Comparison of ENCODE assay signal across 9 cellular contexts in the genomic region with DNA sequence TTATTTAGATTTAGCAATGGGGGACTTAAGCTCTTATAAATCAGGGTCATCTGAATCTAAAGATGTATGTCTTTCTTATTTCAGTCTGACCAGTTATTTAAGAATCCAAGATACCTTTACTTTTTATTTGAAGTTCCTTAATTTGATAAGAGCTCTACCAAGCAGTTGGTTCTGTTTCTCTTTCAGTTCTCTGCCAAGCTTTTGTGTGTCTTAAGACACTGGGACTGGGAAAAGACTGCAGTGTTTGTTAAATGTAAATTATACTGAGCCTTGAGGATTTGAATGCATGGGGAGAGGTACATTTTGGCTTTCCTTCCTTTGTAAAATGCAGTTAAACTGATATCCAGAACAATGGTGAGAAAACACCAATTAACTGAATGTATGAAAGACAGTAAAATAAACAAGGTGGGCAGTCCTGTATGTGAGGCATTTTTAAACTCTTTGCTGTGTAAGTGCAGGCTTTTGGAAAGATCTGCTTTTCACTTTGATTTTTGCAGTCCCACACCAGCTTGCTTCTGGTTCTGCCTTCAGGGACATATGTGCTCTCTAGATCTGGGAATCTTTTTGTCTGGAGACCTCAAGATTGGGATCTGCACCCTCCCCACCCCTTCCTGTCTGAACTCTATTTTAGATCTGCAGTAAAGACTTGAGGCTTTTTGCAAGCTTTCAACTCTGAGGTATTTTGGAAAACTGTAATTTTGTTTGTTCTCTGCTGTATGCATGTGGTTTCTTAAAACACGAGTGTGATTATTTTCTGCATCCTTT.
A peak's percentile ranks its signal among the peaks of the same experiment; 100 is the strongest.
DNase-seq lines count a peak whose midpoint lies in the region; ATAC-seq and TF ChIP-seq lines count a peak whose summit lies in the region.
"Had no signal": no experiment of that assay in that cellular context is flagged by ENCODE, and none has a peak within 500 bp of the region (broad histone marks: within the 10 kb centered on the region; RNA-seq: fewer than 3 reads in every experiment).

No MANE protein-coding gene starts in this region.

- no peak for TF ChIP-seq EP300 in esophagus muscularis mucosa (IDR thresholded peaks at IDR 0.05)

- peaks cover 9% of the 10 kb centered on the region; the same call in 1 of the 2 replicates for H3K4me1 ChIP-seq in MM.1S (ENCODE audit: low read length)
- peaks cover 33 to 71% (median 63%) of the 10 kb centered on the region in 4 donors for H3K4me1 ChIP-seq in esophagus muscularis mucosa
- H3K4me1 ChIP-seq in rectal smooth muscle tissue (ENCODE audit: control insufficient read depth, insufficient read depth, low read length): peaks cover 25% of the 10 kb centered on the region

- no peaks in the 10 kb centered on the region for H3K36me3 Mint-ChIP-seq in activated CD8-positive, alpha-beta T cell treated with anti-CD3 and anti-CD28 coated beads, Interleukin-2, amount 10 ng/mL, durations not matched to agents 7 days and 5 days (ENCODE audit: low read depth)
- peaks cover 2% of the 10 kb centered on the region for H3K36me3 Mint-ChIP-seq in activated CD8-positive, alpha-beta T cell treated with anti-CD3 and anti-CD28 coated beads for 36 hours (ENCODE audit: low read depth)

- H3K9me3 Mint-ChIP-seq in activated CD8-positive, alpha-beta T cell treated with anti-CD3 and anti-CD28 coated beads, Interleukin-2, amount 10 ng/mL, durations not matched to agents 7 days and 5 days (ENCODE audit: insufficient read depth): no peaks in the 10 kb centered on the region
- H3K9me3 Mint-ChIP-seq in activated CD8-positive, alpha-beta T cell treated with anti-CD3 and anti-CD28 coated beads for 36 hours: no peaks in the 10 kb centered on the region

- POLR2A ChIA-PET in activated CD8-positive, alpha-beta T cell treated with anti-CD3 and anti-CD28 coated beads, Interleukin-2, amount 10 ng/mL, durations not matched to agents 7 days and 5 days (lab: Charles Lee): no interaction called here
- POLR2A ChIA-PET in activated CD8-positive, alpha-beta T cell treated with anti-CD3 and anti-CD28 coated beads for 36 hours (lab: Charles Lee): interaction anchor here (1.4 kb wide), 1 partner anchor 21 kb away, joined by 4 read pairs; no protein-coding TSS in a partner anchor

- no peak for TF ChIP-seq POLR2A in esophagus muscularis mucosa (IDR thresholded peaks at IDR 0.05; ENCODE audit: low read depth)

- no peaks in the 10 kb centered on the region for H3K27me3 ChIP-seq in MM.1S (replicated peaks; ENCODE audit: insufficient read depth, low read length)
- H3K27me3 ChIP-seq in esophagus muscularis mucosa: no peaks in the 10 kb centered on the region
- H3K27me3 ChIP-seq in rectal smooth muscle tissue (ENCODE audit: control insufficient read depth, insufficient read depth, low read length): no peaks in the 10 kb centered on the region

- H3K4me3 Mint-ChIP-seq in activated CD8-positive, alpha-beta T cell treated with anti-CD3 and anti-CD28 coated beads, Interleukin-2, amount 10 ng/mL, durations not matched to agents 7 days and 5 days: no peak overlapping the region
- no peak overlapping the region for H3K4me3 Mint-ChIP-seq in activated CD8-positive, alpha-beta T cell treated with anti-CD3 and anti-CD28 coated beads for 36 hours

- H3K36me3 ChIP-seq in MM.1S (replicated peaks; ENCODE audit: insufficient read depth, low read length): no peaks in the 10 kb centered on the region
- no peaks in the 10 kb centered on the region for H3K36me3 ChIP-seq in esophagus muscularis mucosa
- no peaks in the 10 kb centered on the region for H3K36me3 ChIP-seq in rectal smooth muscle tissue (ENCODE audit: control insufficient read depth, insufficient read depth, low read length)

- H3K79me2 ChIP-seq in MM.1S (ENCODE audit: low read length): peaks cover 6% of the 10 kb centered on the region; the same call in 1 of the 2 replicates

- H4K20me1 ChIP-seq in MM.1S (ENCODE audit: insufficient read depth, low read length): no peaks in the 10 kb centered on the region

- H3K4me2 ChIP-seq in MM.1S (ENCODE audit: low read depth, low read length): peak overlapping the region; percentile 32; the same call in 1 of the 2 replicates
- H3K4me2 ChIP-seq: KMS-11 had no signal

- H3K27me3 Mint-ChIP-seq in activated CD8-positive, alpha-beta T cell treated with anti-CD3 and anti-CD28 coated beads, Interleukin-2, amount 10 ng/mL, durations not matched to agents 7 days and 5 days (ENCODE audit: low read depth): no peaks in the 10 kb centered on the region
- H3K27me3 Mint-ChIP-seq in activated CD8-positive, alpha-beta T cell treated with anti-CD3 and anti-CD28 coated beads for 36 hours: no peaks in the 10 kb centered on the region

- no peak overlapping the region for H2AFZ ChIP-seq in MM.1S (ENCODE audit: low read length)

- CTCF ChIA-PET in activated CD8-positive, alpha-beta T cell treated with anti-CD3 and anti-CD28 coated beads, Interleukin-2, amount 10 ng/mL, durations not matched to agents 7 days and 5 days (lab: Charles Lee): interaction anchor here (0.7 to 2.5 kb wide), 5 partner anchors 9 to 79 kb away, joined by 3 to 10 read pairs (median 3); no protein-coding TSS in a partner anchor
- CTCF ChIA-PET in activated CD8-positive, alpha-beta T cell treated with anti-CD3 and anti-CD28 coated beads for 36 hours (lab: Charles Lee): interaction anchor here (1.0 to 1.3 kb wide), 4 partner anchors 28 to 79 kb away, joined by 3 to 5 read pairs (median 4); no protein-coding TSS in a partner anchor

- no peaks in the 10 kb centered on the region for H3F3A ChIP-seq in MM.1S (ENCODE audit: insufficient read depth, low read length)

- 24% methylated on average over 1 of the region's 1 CpG for WGBS in esophagus muscularis mucosa

- peaks cover 21% of the 10 kb centered on the region for H3K4me1 Mint-ChIP-seq in activated CD8-positive, alpha-beta T cell treated with anti-CD3 and anti-CD28 coated beads, Interleukin-2, amount 10 ng/mL, durations not matched to agents 7 days and 5 days (ENCODE audit: low read depth)
- H3K4me1 Mint-ChIP-seq in activated CD8-positive, alpha-beta T cell treated with anti-CD3 and anti-CD28 coated beads for 36 hours (ENCODE audit: low read depth): peaks cover 37% of the 10 kb centered on the region

- intact Hi-C loops in activated CD8-positive, alpha-beta T cell treated with anti-CD3 and anti-CD28 coated beads for 36 hours (cut with micrococcal nuclease): no loop called here
- intact Hi-C loops in esophagus muscularis mucosa (cut with DNase I): no loop called here

- no peak for ATAC-seq in activated CD8-positive, alpha-beta T cell treated with anti-CD3 and anti-CD28 coated beads, Interleukin-2, amount 10 ng/mL, durations not matched to agents 7 days and 5 days
- no peak for ATAC-seq in activated CD8-positive, alpha-beta T cell treated with anti-CD3 and anti-CD28 coated beads for 36 hours

- no peak for TF ChIP-seq CTCF in activated CD8-positive, alpha-beta T cell treated with anti-CD3 and anti-CD28 coated beads for 36 hours (IDR thresholded peaks at IDR 0.05)
- no peak for TF ChIP-seq CTCF in MM.1S (IDR thresholded peaks at IDR 0.05; ENCODE audit: low read length)
- TF ChIP-seq CTCF in esophagus muscularis mucosa (IDR thresholded peaks at IDR 0.05): no peak

- no peak overlapping the region; the same call in 1 of the 2 replicates for H3K27ac ChIP-seq in MM.1S (ENCODE audit: low read length)
- peak overlapping the region; percentile 0 to 46 (median 32) for H3K27ac ChIP-seq in esophagus muscularis mucosa (replicated peaks in 1 of 4)
- peak overlapping the region; percentile 30 for H3K27ac ChIP-seq in rectal smooth muscle tissue (ENCODE audit: low read depth, low read length)
- H3K27ac ChIP-seq: KMS-11 had no signal

- peak overlapping the region; percentile 31 for H3K27ac Mint-ChIP-seq in activated CD8-positive, alpha-beta T cell treated with anti-CD3 and anti-CD28 coated beads, Interleukin-2, amount 10 ng/mL, durations not matched to agents 7 days and 5 days
- no peak overlapping the region for H3K27ac Mint-ChIP-seq in activated CD8-positive, alpha-beta T cell treated with anti-CD3 and anti-CD28 coated beads for 36 hours

- no peaks in the 10 kb centered on the region for H3K9me3 ChIP-seq in MM.1S (replicated peaks; ENCODE audit: insufficient read depth, low read length)
- no peaks in the 10 kb centered on the region for H3K9me3 ChIP-seq in esophagus muscularis mucosa

- H3K4me3 ChIP-seq in MM.1S (ENCODE audit: low read length) (no peak overlapping the region), esophagus muscularis mucosa (no peak overlapping the region), rectal smooth muscle tissue (ENCODE audit: low read length) (no peak overlapping the region)

- no peak for DNase-seq in activated CD8-positive, alpha-beta T cell treated with anti-CD3 and anti-CD28 coated beads, Interleukin-2, amount 10 ng/mL, durations not matched to agents 7 days and 5 days
- no peak for DNase-seq in activated CD8-positive, alpha-beta T cell treated with anti-CD3 and anti-CD28 coated beads for 36 hours
- DNase-seq in MM.1S (no peak), esophagus muscularis mucosa (ENCODE audit: extremely low spot score) (no peak), AG20443 (ENCODE audit: low spot score) (no peak), SKM-1 treated with dmso at 0.1 percent for 144 hours (lab: John Stamatoyannopoulos, UW; ENCODE audit: unreplicated experiment) (no peak)
- no peak for DNase-seq in stimulated activated CD4-positive, alpha-beta T cell treated with anti-CD3 and anti-CD28 coated beads, Interleukin-12 subunit alpha, Interleukin-12 subunit beta, amount 100 ng/mL, for 4 hours

- no peak overlapping the region for H3K9ac ChIP-seq in MM.1S (ENCODE audit: low read length)
- no peak overlapping the region for H3K9ac ChIP-seq in rectal smooth muscle tissue (ENCODE audit: low read length)
- H3K9ac ChIP-seq: KMS-11 had no signal

- H3K9me2 ChIP-seq in MM.1S (replicated peaks; ENCODE audit: insufficient read depth, low read length): no peaks in the 10 kb centered on the region
